Comparison of ENCODE assay signal across 2 cellular contexts in the genomic region with DNA sequence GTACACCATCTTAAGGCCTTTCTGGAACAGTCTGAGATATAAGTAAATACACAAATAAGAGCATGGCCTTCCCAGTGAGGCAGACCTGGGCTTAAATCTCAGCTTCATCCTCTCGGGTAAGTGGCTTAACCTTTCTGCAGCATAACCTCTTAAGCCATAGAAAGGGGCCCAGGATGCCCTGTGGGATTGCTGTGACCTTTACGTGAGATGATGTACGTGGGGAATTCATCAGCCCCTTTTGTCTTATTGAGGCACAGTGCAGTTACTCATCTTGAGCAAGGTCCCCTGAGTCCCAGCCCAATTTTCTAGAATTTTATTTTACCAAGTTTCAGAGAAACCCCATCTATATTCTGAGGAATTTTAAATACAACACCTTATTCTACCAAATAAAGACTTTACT.
TF ChIP-seq lines count a peak whose summit lies in the region.

No MANE protein-coding gene starts in this region.

TF ChIP-seq in A549, 52 proteins besides CTCF, POLR2A, EP300 and RAD21:
- TF ChIP-seq POLR2AphosphoS2 (conservative IDR thresholded peaks at IDR 0.05; ENCODE audit: low read length) (no peak), MAX (IDR thresholded peaks at IDR 0.05) (no peak), SMC3 (IDR thresholded peaks at IDR 0.05) (no peak), HOXB13 (CRISPR knock-in tag; IDR thresholded peaks at IDR 0.05; ENCODE audit: low read depth) (no peak), NR3C1 (IDR thresholded peaks at IDR 0.05) (no peak), ELK1 (IDR thresholded peaks at IDR 0.05; ENCODE audit: low read depth, low read length) (no peak), HOXB5 (CRISPR knock-in tag; IDR thresholded peaks at IDR 0.05) (no peak), KDM1A (IDR thresholded peaks at IDR 0.05; ENCODE audit: low read depth) (no peak), SREBF2 (IDR thresholded peaks at IDR 0.05) (no peak), FOSB (CRISPR knock-in tag; IDR thresholded peaks at IDR 0.05) (no peak), CHD2 (IDR thresholded peaks at IDR 0.05; ENCODE audit: low read length, partially characterized antibody) (no peak), CHD4 (IDR thresholded peaks at IDR 0.05; ENCODE audit: borderline replicate concordance) (no peak), TP53 (CRISPR knock-in tag; IDR thresholded peaks at IDR 0.05) (no peak)

TF ChIP-seq in IMR-90, 13 proteins besides CTCF, POLR2A, EP300 and RAD21:
- no peak for TF ChIP-seq NFE2L2 (IDR thresholded peaks at IDR 0.05; ENCODE audit: low read depth, low read length)
- no peak for TF ChIP-seq RFX5 (IDR thresholded peaks at IDR 0.05; ENCODE audit: low read depth, low read length)
- TF ChIP-seq, protein P1, sequence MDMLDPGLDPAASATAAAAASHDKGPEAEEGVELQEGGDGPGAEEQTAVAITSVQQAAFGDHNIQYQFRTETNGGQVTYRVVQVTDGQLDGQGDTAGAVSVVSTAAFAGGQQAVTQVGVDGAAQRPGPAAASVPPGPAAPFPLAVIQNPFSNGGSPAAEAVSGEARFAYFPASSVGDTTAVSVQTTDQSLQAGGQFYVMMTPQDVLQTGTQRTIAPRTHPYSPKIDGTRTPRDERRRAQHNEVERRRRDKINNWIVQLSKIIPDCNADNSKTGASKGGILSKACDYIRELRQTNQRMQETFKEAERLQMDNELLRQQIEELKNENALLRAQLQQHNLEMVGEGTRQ (IDR thresholded peaks at IDR 0.05; ENCODE audit: low read depth, low read length), result no peak
- no peak for TF ChIP-seq MAFK (IDR thresholded peaks at IDR 0.05; ENCODE audit: low read depth, low read length)
- no peak for TF ChIP-seq MXI1 (IDR thresholded peaks at IDR 0.05; ENCODE audit: borderline replicate concordance, low read depth, low read length)
- no peak for TF ChIP-seq FOS (IDR thresholded peaks at IDR 0.05; ENCODE audit: low read depth, low read length)
- TF ChIP-seq SMC3 (IDR thresholded peaks at IDR 0.05; ENCODE audit: low read depth, low read length), result no peak
- TF ChIP-seq CHD1 (IDR thresholded peaks at IDR 0.05; ENCODE audit: low read depth, low read length), result no peak
- TF ChIP-seq BHLHE40 (IDR thresholded peaks at IDR 0.05; ENCODE audit: low read depth, low read length), result no peak
